Comparison of ENCODE assay signal across 9 cellular contexts in genomic region chr9:113621309-113621791, GRCh38.
DNase-seq lines count a peak whose midpoint lies in the region; ATAC-seq, FAIRE-seq and TF ChIP-seq lines count a peak whose summit lies in the region.
"Had no signal": no experiment of that assay in that cellular context is flagged by ENCODE, and none has a peak within 500 bp of the region (broad histone marks: within the 10 kb centered on the region; RNA-seq: fewer than 3 reads in every experiment).

No MANE protein-coding gene starts in this region.

- no peak overlapping the region for H3K4me3 ChIP-seq in Panc1 (ENCODE audit: low read depth in 2 of 2, low read length in 2 of 2)
- H3K4me3 ChIP-seq in neural progenitor cell, result no peak overlapping the region
- H3K4me3 ChIP-seq in small intestine (ENCODE audit: low read depth in 1 of 2, low read length in 2 of 2), result no peak overlapping the region

- H3K27me3 ChIP-seq in Panc1 (ENCODE audit: control insufficient read depth, insufficient read depth, low read length) (no peaks in the 10 kb centered on the region), neural progenitor cell (no peaks in the 10 kb centered on the region), small intestine (ENCODE audit: control insufficient read depth in 2 of 2, insufficient read depth in 2 of 2, low read length in 2 of 2) (no peaks in the 10 kb centered on the region)

- no peaks in the 10 kb centered on the region for H3K9me3 Mint-ChIP-seq in neural progenitor cell
- no peaks in the 10 kb centered on the region for H3K9me3 Mint-ChIP-seq in natural killer cell

- peaks cover 4% of the 10 kb centered on the region for H3K27me3 Mint-ChIP-seq in neural progenitor cell (ENCODE audit: insufficient read depth, low read depth)
- H3K27me3 Mint-ChIP-seq in natural killer cell (ENCODE audit: low read depth in 2 of 2), result peaks cover 7 to 14% of the 10 kb centered on the region in 2 donors

- peaks cover 7% of the 10 kb centered on the region for H3F3A ChIP-seq in neural progenitor cell (ENCODE audit: low read depth)

- intact Hi-C loops in Panc1 (cut with micrococcal nuclease; ENCODE audit: unreplicated experiment) (no loop called here), natural killer cell (cut with micrococcal nuclease) (no loop called here)

- no peaks in the 10 kb centered on the region for H3K79me2 ChIP-seq in neural progenitor cell (ENCODE audit: low read depth)

- H3K4me1 Mint-ChIP-seq in neural progenitor cell, result peaks cover 49% of the 10 kb centered on the region
- H3K4me1 Mint-ChIP-seq in natural killer cell, result no peaks in the 10 kb centered on the region

- no peak for FAIRE-seq in small intestine (lab: Jason Lieb, UNC)

- no peaks in the 10 kb centered on the region for H3K36me3 ChIP-seq in Panc1 (ENCODE audit: control insufficient read depth, insufficient read depth, low read length)
- no peaks in the 10 kb centered on the region for H3K36me3 ChIP-seq in neural progenitor cell
- H3K36me3 ChIP-seq in small intestine (ENCODE audit: control insufficient read depth in 2 of 2, insufficient read depth in 2 of 2, low read length in 2 of 2), result no peaks in the 10 kb centered on the region

- DNase-seq in AG08396 (ENCODE audit: low spot score) (peak; percentile 82), Panc1 (ENCODE audit: low read depth, low spot score) (no peak), fibroblast of peridontal ligament (ENCODE audit: extremely low read depth) (peak; percentile 92), neural progenitor cell (ENCODE audit: low spot score) (peak; percentile 64), NCI-H526 treated with DMSO at 0.1 percent for 48 hours (lab: John Stamatoyannopoulos, UW) (no peak), natural killer cell (no peak), small intestine (no peak), NCI-H1417 (lab: John Stamatoyannopoulos, UW) (no peak)
- DNase-seq: NCI-H524 had no signal

- H3K4me2 ChIP-seq in neural progenitor cell, result no peak overlapping the region

- peaks cover 16% of the 10 kb centered on the region for H3K4me1 ChIP-seq in Panc1 (ENCODE audit: control insufficient read depth, insufficient read depth, low read length)
- H3K4me1 ChIP-seq in neural progenitor cell, result peaks cover 32% of the 10 kb centered on the region
- H3K4me1 ChIP-seq in small intestine (ENCODE audit: control insufficient read depth in 2 of 2, insufficient read depth in 1 of 2, low read depth in 1 of 2, low read length in 1 of 2), result peaks cover 0 to 16% of the 10 kb centered on the region in 2 donors

- BruUV-seq in Panc1 (replicated peaks; lab: Mats Ljungman, UMichigan), result no TSS peak

- no peaks in the 10 kb centered on the region for H4K20me1 ChIP-seq in neural progenitor cell (ENCODE audit: low read depth)

- peak overlapping the region; percentile 70 for H3K27ac ChIP-seq in Panc1 (ENCODE audit: low read length)
- no peak overlapping the region for H3K27ac ChIP-seq in neural progenitor cell
- H3K27ac ChIP-seq in small intestine (ENCODE audit: low read depth in 1 of 2, low read length in 1 of 2), result peak overlapping the region in 1 of 2 donors; percentile 73

- H3K4me3 Mint-ChIP-seq in neural progenitor cell (peak overlapping the region; percentile 42), natural killer cell (no peak overlapping the region)

- H3K9me3 ChIP-seq in Panc1 (ENCODE audit: control insufficient read depth, insufficient read depth, low read depth, low read length) (no peaks in the 10 kb centered on the region), neural progenitor cell (ENCODE audit: low read depth) (no peaks in the 10 kb centered on the region), small intestine (ENCODE audit: control insufficient read depth, low read depth) (no peaks in the 10 kb centered on the region)

- CTCF ChIA-PET in Panc1 (lab: Charles Lee), result no interaction called here

- in situ Hi-C loops in Panc1 (cut with HindIII; ENCODE audit: low pct_unique_long_range_greater_than_20kb, low sequenced_read_pairs), result no loop called here

- POLR2A ChIA-PET in Panc1 (lab: Charles Lee), result no interaction called here

- ATAC-seq in Panc1 (no peak), natural killer cell (no peak)

- H3K9ac ChIP-seq in neural progenitor cell, result no peak overlapping the region

- no peak overlapping the region for H2AFZ ChIP-seq in neural progenitor cell (replicated peaks)

- H3K36me3 Mint-ChIP-seq in neural progenitor cell, result no peaks in the 10 kb centered on the region
- H3K36me3 Mint-ChIP-seq in natural killer cell, result no peaks in the 10 kb centered on the region

- TF ChIP-seq CTCF in Panc1 (IDR thresholded peaks at IDR 0.05) (no peak), neural progenitor cell (IDR thresholded peaks at IDR 0.05) (no peak), natural killer cell (IDR thresholded peaks at IDR 0.05) (no peak)

- WGBS in small intestine, 3 donors, result 61 to 83% (median 73%) methylated on average over 14 of the region's 14 CpGs

- peak overlapping the region; percentile 95 for H3K27ac Mint-ChIP-seq in neural progenitor cell
- no peak overlapping the region for H3K27ac Mint-ChIP-seq in natural killer cell

Comparison
In these comparisons a context has a peak if more than half of its experiments do, and no peak if none do; other contexts are left out.
1. DNase-seq: peak in AG08396 (single experiment), fibroblast of peridontal ligament (single experiment) and neural progenitor cell (single experiment); none in Panc1 (single experiment), NCI-H526 treated with DMSO at 0.1 percent for 48 hours (single experiment), natural killer cell (single experiment), small intestine (single experiment) and NCI-H1417 (0 of 3).